ENCODE assay signal across 8 cellular contexts in the genomic region with DNA sequence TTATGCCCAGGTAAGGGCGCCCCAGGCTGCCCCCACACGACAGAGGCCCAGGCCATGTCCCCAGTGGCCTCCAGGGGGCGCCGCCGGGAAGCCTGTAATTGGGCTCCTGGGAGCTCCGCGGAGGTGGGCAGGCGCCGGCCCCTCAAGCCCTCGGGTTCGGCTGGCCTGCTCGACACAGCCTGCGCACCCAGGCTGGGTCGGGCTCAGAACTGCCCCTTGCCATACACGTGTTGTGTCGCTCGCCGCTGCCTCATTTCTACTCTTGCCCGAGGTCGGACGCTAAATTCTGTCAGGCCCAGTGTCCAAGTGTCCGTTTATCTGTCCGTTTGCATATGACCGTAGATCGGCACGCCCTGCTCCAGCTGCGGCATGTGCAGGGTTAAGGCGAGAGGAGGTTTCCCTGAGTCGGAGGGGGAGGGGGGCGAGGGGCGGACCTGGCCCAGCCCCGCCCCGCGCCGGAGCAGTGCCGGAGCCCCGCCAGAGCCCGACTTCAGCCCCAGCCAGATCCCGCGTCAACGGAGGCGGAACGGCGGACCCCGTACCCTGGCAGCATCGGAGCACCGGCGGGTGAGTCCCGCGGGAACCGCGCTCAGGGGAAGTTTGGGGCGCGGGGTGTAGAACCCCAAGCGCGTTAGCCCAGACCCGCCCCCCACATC. TPM values are rescaled to one million over a fixed set of nuclear protein-coding genes. Genes with fewer than 3 reads are reported as not detected.
A peak's percentile ranks its signal among the peaks of the same experiment; 100 is the strongest.
DNase-seq lines count a peak whose midpoint lies in the region; ATAC-seq and TF ChIP-seq lines count a peak whose summit lies in the region.

A gene (plus strand): TSS at position 480 of the 656 bp plus-strand sequence. CDS start 1,172 bp downstream, outside the sequence.

- no peaks in the 10 kb centered on the region for H3K36me3 ChIP-seq in OCI-LY3 (replicated peaks; ENCODE audit: low read depth, low read length)

- H3K4me1 ChIP-seq in OCI-LY3 (ENCODE audit: low read length), result peaks cover 18% of the 10 kb centered on the region

- peak within 1 kb of the TSS; percentile 85 for H2AFZ ChIP-seq in OCI-LY3 (ENCODE audit: low read depth, low read length)

- ATAC-seq in HG03439 (IDR thresholded peaks at IDR 0.05; ENCODE audit: unreplicated experiment) (peak; percentile 59), HG03457 (IDR thresholded peaks at IDR 0.05; ENCODE audit: unreplicated experiment) (no peak)

- no peaks in the 10 kb centered on the region for H3K9me3 ChIP-seq in OCI-LY3 (ENCODE audit: insufficient read depth, low read length)

- H3K4me2 ChIP-seq in OCI-LY3 (ENCODE audit: low read length), result peak within 1 kb of the TSS; percentile 89

- no peaks in the 10 kb centered on the region for H4K20me1 ChIP-seq in OCI-LY3 (ENCODE audit: insufficient read depth, low read length)

- DNase-seq in GM12864 (ENCODE audit: low read depth) (peak; percentile 12), epithelial cell of proximal tubule (ENCODE audit: low read depth) (no peak), mucosa of gallbladder (ENCODE audit: low spot score) (peak; percentile 82)
- peak; percentile 83 for DNase-seq in activated T-cell treated with anti-CD3 and anti-CD28 coated beads, Interleukin-2, amount 50 U/mL, for 1 hour
- DNase-seq in stimulated activated CD8-positive, alpha-beta memory T cell treated with anti-CD3 and anti-CD28 coated beads, Interleukin-2, amount 100 ng/mL, for 48 hours (ENCODE audit: low read depth in 2 of 2), result peak; percentile 83 to 85

- H3K9ac ChIP-seq in OCI-LY3 (ENCODE audit: low read length), result peak within 1 kb of the TSS; percentile 83

- peaks cover 5% of the 10 kb centered on the region for H3K79me2 ChIP-seq in OCI-LY3 (ENCODE audit: low read length)

- H3K27ac ChIP-seq in OCI-LY3 (ENCODE audit: low read length), result no peak within 1 kb of the TSS

- H3K4me3 ChIP-seq in GM12864 (ENCODE audit: low read depth, low read length), result peak within 1 kb of the TSS; percentile 56
- peak within 1 kb of the TSS; percentile 82 for H3K4me3 ChIP-seq in OCI-LY3 (ENCODE audit: low read length)
- H3K4me3 ChIP-seq in epithelial cell of proximal tubule (ENCODE audit: low read depth, low read length), result peak within 1 kb of the TSS; percentile 84

- TF ChIP-seq CTCF in GM12864 (IDR thresholded peaks at IDR 0.05; ENCODE audit: low read depth, low read length, missing control alignments), result peak; percentile 88
- peak; percentile 99 for TF ChIP-seq CTCF in OCI-LY3 (IDR thresholded peaks at IDR 0.05; ENCODE audit: low read depth, low read length)
- peak; percentile 90 for TF ChIP-seq CTCF in epithelial cell of proximal tubule (conservative IDR thresholded peaks at IDR 0.05; ENCODE audit: low read depth, low read length)

- H3K27me3 ChIP-seq in OCI-LY3 (ENCODE audit: low read depth, low read length), result no peaks in the 10 kb centered on the region

RNA-seq across cellular contexts. Expression of the gene that starts here (rescaled TPM):
- total RNA-seq in epithelial cell of proximal tubule (8.0 and 16.5 TPM in 2 replicates), mucosa of gallbladder (35.1 TPM)
